Comparison of ENCODE assay signal across 1 cellular context in genomic region chr2:201135396-201135795, GRCh38.
A peak's percentile ranks its signal among the peaks of the same experiment; 100 is the strongest.
TF ChIP-seq lines count a peak whose summit lies in the region.

No MANE protein-coding gene starts in this region.

TF ChIP-seq in GM12878, 131 proteins besides CTCF, POLR2A, EP300 and RAD21 (continued from another document):
- TF ChIP-seq, protein P1, sequence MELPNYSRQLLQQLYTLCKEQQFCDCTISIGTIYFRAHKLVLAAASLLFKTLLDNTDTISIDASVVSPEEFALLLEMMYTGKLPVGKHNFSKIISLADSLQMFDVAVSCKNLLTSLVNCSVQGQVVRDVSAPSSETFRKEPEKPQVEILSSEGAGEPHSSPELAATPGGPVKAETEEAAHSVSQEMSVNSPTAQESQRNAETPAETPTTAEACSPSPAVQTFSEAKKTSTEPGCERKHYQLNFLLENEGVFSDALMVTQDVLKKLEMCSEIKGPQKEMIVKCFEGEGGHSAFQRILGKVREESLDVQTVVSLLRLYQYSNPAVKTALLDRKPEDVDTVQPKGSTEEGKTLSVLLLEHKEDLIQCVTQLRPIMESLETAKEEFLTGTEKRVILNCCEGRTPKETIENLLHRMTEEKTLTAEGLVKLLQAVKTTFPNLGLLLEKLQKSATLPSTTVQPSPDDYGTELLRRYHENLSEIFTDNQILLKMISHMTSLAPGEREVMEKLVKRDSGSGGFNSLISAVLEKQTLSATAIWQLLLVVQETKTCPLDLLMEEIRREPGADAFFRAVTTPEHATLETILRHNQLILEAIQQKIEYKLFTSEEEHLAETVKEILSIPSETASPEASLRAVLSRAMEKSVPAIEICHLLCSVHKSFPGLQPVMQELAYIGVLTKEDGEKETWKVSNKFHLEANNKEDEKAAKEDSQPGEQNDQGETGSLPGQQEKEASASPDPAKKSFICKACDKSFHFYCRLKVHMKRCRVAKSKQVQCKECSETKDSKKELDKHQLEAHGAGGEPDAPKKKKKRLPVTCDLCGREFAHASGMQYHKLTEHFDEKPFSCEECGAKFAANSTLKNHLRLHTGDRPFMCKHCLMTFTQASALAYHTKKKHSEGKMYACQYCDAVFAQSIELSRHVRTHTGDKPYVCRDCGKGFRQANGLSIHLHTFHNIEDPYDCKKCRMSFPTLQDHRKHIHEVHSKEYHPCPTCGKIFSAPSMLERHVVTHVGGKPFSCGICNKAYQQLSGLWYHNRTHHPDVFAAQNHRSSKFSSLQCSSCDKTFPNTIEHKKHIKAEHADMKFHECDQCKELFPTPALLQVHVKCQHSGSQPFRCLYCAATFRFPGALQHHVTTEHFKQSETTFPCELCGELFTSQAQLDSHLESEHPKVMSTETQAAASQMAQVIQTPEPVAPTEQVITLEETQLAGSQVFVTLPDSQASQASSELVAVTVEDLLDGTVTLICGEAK (IDR thresholded peaks at IDR 0.05; ENCODE audit: borderline replicate concordance) = no peak
- no peak for TF ChIP-seq MTA2 (IDR thresholded peaks at IDR 0.05; ENCODE audit: low read depth)
- no peak for TF ChIP-seq IKZF2 (IDR thresholded peaks at IDR 0.05)
- TF ChIP-seq ZNF217 (IDR thresholded peaks at IDR 0.05) = no peak
- peak; percentile 19 to 24; a peak in 1 of 4 replicates for TF ChIP-seq BHLHE40 (IDR thresholded peaks at IDR 0.05; ENCODE audit: borderline replicate concordance in 1 of 2, low read depth in 2 of 2, low read length in 1 of 2)
- TF ChIP-seq, protein P2, sequence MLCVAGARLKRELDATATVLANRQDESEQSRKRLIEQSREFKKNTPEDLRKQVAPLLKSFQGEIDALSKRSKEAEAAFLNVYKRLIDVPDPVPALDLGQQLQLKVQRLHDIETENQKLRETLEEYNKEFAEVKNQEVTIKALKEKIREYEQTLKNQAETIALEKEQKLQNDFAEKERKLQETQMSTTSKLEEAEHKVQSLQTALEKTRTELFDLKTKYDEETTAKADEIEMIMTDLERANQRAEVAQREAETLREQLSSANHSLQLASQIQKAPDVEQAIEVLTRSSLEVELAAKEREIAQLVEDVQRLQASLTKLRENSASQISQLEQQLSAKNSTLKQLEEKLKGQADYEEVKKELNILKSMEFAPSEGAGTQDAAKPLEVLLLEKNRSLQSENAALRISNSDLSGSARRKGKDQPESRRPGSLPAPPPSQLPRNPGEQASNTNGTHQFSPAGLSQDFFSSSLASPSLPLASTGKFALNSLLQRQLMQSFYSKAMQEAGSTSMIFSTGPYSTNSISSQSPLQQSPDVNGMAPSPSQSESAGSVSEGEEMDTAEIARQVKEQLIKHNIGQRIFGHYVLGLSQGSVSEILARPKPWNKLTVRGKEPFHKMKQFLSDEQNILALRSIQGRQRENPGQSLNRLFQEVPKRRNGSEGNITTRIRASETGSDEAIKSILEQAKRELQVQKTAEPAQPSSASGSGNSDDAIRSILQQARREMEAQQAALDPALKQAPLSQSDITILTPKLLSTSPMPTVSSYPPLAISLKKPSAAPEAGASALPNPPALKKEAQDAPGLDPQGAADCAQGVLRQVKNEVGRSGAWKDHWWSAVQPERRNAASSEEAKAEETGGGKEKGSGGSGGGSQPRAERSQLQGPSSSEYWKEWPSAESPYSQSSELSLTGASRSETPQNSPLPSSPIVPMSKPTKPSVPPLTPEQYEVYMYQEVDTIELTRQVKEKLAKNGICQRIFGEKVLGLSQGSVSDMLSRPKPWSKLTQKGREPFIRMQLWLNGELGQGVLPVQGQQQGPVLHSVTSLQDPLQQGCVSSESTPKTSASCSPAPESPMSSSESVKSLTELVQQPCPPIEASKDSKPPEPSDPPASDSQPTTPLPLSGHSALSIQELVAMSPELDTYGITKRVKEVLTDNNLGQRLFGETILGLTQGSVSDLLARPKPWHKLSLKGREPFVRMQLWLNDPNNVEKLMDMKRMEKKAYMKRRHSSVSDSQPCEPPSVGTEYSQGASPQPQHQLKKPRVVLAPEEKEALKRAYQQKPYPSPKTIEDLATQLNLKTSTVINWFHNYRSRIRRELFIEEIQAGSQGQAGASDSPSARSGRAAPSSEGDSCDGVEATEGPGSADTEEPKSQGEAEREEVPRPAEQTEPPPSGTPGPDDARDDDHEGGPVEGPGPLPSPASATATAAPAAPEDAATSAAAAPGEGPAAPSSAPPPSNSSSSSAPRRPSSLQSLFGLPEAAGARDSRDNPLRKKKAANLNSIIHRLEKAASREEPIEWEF (IDR thresholded peaks at IDR 0.05; ENCODE audit: insufficient replicate concordance, low read depth, low read length) = no peak
- no peak for TF ChIP-seq SIN3A (IDR thresholded peaks at IDR 0.05; ENCODE audit: low read depth, low read length)
- no peak for TF ChIP-seq CBFB (IDR thresholded peaks at IDR 0.05; ENCODE audit: low read depth)
- no peak for TF ChIP-seq MLLT1 (IDR thresholded peaks at IDR 0.05)
- no peak for TF ChIP-seq SUZ12 (IDR thresholded peaks at IDR 0.05; ENCODE audit: unreplicated experiment)
- TF ChIP-seq YBX1 (IDR thresholded peaks at IDR 0.05) = no peak
- TF ChIP-seq HCFC1 (IDR thresholded peaks at IDR 0.05; ENCODE audit: low read length) = no peak
- TF ChIP-seq TCF12 (IDR thresholded peaks at IDR 0.05; ENCODE audit: low read depth, low read length) = no peak
- TF ChIP-seq PML (IDR thresholded peaks at IDR 0.05; ENCODE audit: low read length) = no peak
- no peak for TF ChIP-seq SMAD1 (IDR thresholded peaks at IDR 0.05; ENCODE audit: low read depth, partially characterized antibody)
- no peak for TF ChIP-seq SREBF2 (IDR thresholded peaks at IDR 0.05; ENCODE audit: low read length)
- TF ChIP-seq, protein P3, sequence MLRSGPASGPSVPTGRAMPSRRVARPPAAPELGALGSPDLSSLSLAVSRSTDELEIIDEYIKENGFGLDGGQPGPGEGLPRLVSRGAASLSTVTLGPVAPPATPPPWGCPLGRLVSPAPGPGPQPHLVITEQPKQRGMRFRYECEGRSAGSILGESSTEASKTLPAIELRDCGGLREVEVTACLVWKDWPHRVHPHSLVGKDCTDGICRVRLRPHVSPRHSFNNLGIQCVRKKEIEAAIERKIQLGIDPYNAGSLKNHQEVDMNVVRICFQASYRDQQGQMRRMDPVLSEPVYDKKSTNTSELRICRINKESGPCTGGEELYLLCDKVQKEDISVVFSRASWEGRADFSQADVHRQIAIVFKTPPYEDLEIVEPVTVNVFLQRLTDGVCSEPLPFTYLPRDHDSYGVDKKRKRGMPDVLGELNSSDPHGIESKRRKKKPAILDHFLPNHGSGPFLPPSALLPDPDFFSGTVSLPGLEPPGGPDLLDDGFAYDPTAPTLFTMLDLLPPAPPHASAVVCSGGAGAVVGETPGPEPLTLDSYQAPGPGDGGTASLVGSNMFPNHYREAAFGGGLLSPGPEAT (IDR thresholded peaks at IDR 0.05; ENCODE audit: low read depth) = no peak
- no peak for TF ChIP-seq SIX5 (IDR thresholded peaks at IDR 0.05; ENCODE audit: low read depth, low read length, severe bottlenecking)
- no peak for TF ChIP-seq ZNF384 (IDR thresholded peaks at IDR 0.05; ENCODE audit: borderline replicate concordance, low read depth, low read length)
- TF ChIP-seq USF2 (IDR thresholded peaks at IDR 0.05; ENCODE audit: borderline replicate concordance, low read depth, low read length) = no peak
- TF ChIP-seq NFXL1 (IDR thresholded peaks at IDR 0.05; ENCODE audit: borderline replicate concordance) = no peak
- TF ChIP-seq NR2F1 (conservative IDR thresholded peaks at IDR 0.05) = peak; percentile 56; the same call in 1 of the 2 replicates
- no peak for TF ChIP-seq EZH2 (IDR thresholded peaks at IDR 0.05; ENCODE audit: borderline replicate concordance, control insufficient read depth, low read depth, low read length)
- no peak for TF ChIP-seq ZNF274 (IDR thresholded peaks at IDR 0.05; ENCODE audit: insufficient read depth, insufficient read length)
- no peak for TF ChIP-seq ZZZ3 (IDR thresholded peaks at IDR 0.05; ENCODE audit: control insufficient read depth, insufficient read length, low read depth)
- no peak for TF ChIP-seq STAT1 (conservative IDR thresholded peaks at IDR 0.05)
- TF ChIP-seq KLF5 (IDR thresholded peaks at IDR 0.05; ENCODE audit: partially characterized antibody) = no peak
- no peak for TF ChIP-seq SP1 (IDR thresholded peaks at IDR 0.05; ENCODE audit: low read depth, low read length)
- no peak for TF ChIP-seq RB1 (IDR thresholded peaks at IDR 0.05; ENCODE audit: borderline replicate concordance)
- TF ChIP-seq, protein P4, sequence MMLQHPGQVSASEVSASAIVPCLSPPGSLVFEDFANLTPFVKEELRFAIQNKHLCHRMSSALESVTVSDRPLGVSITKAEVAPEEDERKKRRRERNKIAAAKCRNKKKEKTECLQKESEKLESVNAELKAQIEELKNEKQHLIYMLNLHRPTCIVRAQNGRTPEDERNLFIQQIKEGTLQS (IDR thresholded peaks at IDR 0.05; ENCODE audit: borderline replicate concordance, extremely low read depth, low read depth, low read length) = no peak
- no peak for TF ChIP-seq KDM1A (IDR thresholded peaks at IDR 0.05; ENCODE audit: borderline replicate concordance)
- TF ChIP-seq RELA (IDR thresholded peaks at IDR 0.05; ENCODE audit: borderline replicate concordance, partially characterized antibody) = no peak
- no peak for TF ChIP-seq STAT3 (IDR thresholded peaks at IDR 0.05; ENCODE audit: low read depth, low read length)
- no peak for TF ChIP-seq CHD2 (IDR thresholded peaks at IDR 0.05; ENCODE audit: borderline replicate concordance, low read depth, low read length)
- no peak for TF ChIP-seq RFX5 (IDR thresholded peaks at IDR 0.05; ENCODE audit: low read depth, low read length)
- TF ChIP-seq ESRRA (IDR thresholded peaks at IDR 0.05; ENCODE audit: low read length) = no peak
- TF ChIP-seq NKRF (conservative IDR thresholded peaks at IDR 0.05) = no peak
- TF ChIP-seq CBX5 (IDR thresholded peaks at IDR 0.05; ENCODE audit: low read depth) = no peak
- no peak for TF ChIP-seq DPF2 (IDR thresholded peaks at IDR 0.05)
- TF ChIP-seq TCF3 (IDR thresholded peaks at IDR 0.05; ENCODE audit: borderline replicate concordance, insufficient read depth, low read depth, low read length) = no peak
TF ChIP-seq in GM12878: peak in this region for 13.
